ENCODE assay signal across 23 cellular contexts in the genomic region with DNA sequence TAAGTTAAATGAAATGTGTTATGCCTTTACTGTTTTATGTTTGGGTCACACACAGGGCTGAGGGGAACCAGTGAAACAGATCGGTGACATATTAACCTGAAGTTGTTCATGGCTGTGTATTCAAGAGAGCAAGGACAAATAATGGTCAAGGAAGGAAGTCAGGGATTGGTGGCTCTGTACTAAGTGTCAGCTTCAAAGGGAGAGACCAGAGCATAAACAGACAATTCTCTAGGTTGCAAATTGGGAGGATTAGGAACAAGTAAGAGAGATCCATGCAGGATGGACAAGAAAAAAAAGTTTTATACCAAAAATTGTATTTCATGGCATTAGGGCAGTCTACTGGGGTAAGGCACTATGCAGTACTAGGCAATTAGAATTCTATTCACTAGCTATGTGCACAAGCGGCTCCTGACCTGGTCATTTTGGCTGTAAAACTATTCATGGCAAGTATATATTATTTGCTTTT.
DNase-seq lines count a peak whose midpoint lies in the region; ATAC-seq, FAIRE-seq and TF ChIP-seq lines count a peak whose summit lies in the region.
"Had no signal": no experiment of that assay in that cellular context is flagged by ENCODE, and none has a peak within 500 bp of the region (broad histone marks: within the 10 kb centered on the region; RNA-seq: fewer than 3 reads in every experiment).

No MANE protein-coding gene starts in this region.

- H3K9me3 Mint-ChIP-seq in nephron progenitor cell, result no peaks in the 10 kb centered on the region

- H3K27me3 ChIP-seq in liver (ENCODE audit: control insufficient read depth in 4 of 4, insufficient read depth in 4 of 4, low read length in 3 of 4), result no peaks in the 10 kb centered on the region
- H3K27me3 ChIP-seq in gastrocnemius medialis, result no peaks in the 10 kb centered on the region
- H3K27me3 ChIP-seq: BLaER1 treated with 17β-estradiol and CSF1 and Interleukin-3, amounts not matched to agents 10 nM and 100 nM had no signal

- peak; percentile 26 to 45 for TF ChIP-seq RAD21 in liver (IDR thresholded peaks at IDR 0.05)

- H3K27me3 Mint-ChIP-seq in nephron progenitor cell (ENCODE audit: low read depth, poor library complexity), result no peaks in the 10 kb centered on the region
- H3K27me3 Mint-ChIP-seq: CD4-positive, alpha-beta memory T cell had no signal

- peak overlapping the region; percentile 8 for H3K27ac Mint-ChIP-seq in nephron progenitor cell
- H3K27ac Mint-ChIP-seq: CD4-positive, alpha-beta memory T cell had no signal

- intact Hi-C loops in kidney (cut with DNase I), result no loop called here
- intact Hi-C loops in gastrocnemius medialis (cut with DNase I; ENCODE audit: low total_unique reads), result no loop called here

- H3K9me3 ChIP-seq in kidney (ENCODE audit: control insufficient read depth in 1 of 2, low read length in 2 of 2), result no peaks in the 10 kb centered on the region
- no peaks in the 10 kb centered on the region for H3K9me3 ChIP-seq in liver (ENCODE audit: control insufficient read depth in 4 of 4, low read length in 3 of 4)
- no peaks in the 10 kb centered on the region for H3K9me3 ChIP-seq in gastrocnemius medialis
- H3K9me3 ChIP-seq: BLaER1 treated with 17β-estradiol and CSF1 and Interleukin-3, amounts not matched to agents 10 nM and 100 nM; Caco-2 had no signal

- peak overlapping the region; percentile 14 for H3K4me3 Mint-ChIP-seq in nephron progenitor cell
- H3K4me3 Mint-ChIP-seq: CD4-positive, alpha-beta memory T cell had no signal

- FAIRE-seq in kidney (lab: Jason Lieb, UNC), result peak; percentile 80
- FAIRE-seq: GM18507, GM19239, H54 had no signal

- no peaks in the 10 kb centered on the region for H3K36me3 Mint-ChIP-seq in nephron progenitor cell (ENCODE audit: low read depth)
- H3K36me3 Mint-ChIP-seq: CD4-positive, alpha-beta memory T cell had no signal

- H3K36me3 ChIP-seq in kidney (ENCODE audit: control insufficient read depth in 1 of 2, insufficient read depth in 2 of 2, low read length in 2 of 2) (no peaks in the 10 kb centered on the region), liver (ENCODE audit: control insufficient read depth in 4 of 4, insufficient read depth in 3 of 4, low read depth in 1 of 4, low read length in 3 of 4) (peaks cover 0 to 2% (median 0%) of the 10 kb centered on the region in 4 donors), gastrocnemius medialis (no peaks in the 10 kb centered on the region)
- H3K36me3 ChIP-seq: BLaER1 treated with 17β-estradiol and CSF1 and Interleukin-3, amounts not matched to agents 10 nM and 100 nM had no signal

- TF ChIP-seq POLR2A in gastrocnemius medialis (IDR thresholded peaks at IDR 0.05), result no peak

- 31% methylated on average over 2 of the region's 2 CpGs for WGBS in liver

- H3K4me1 Mint-ChIP-seq in nephron progenitor cell, result peaks cover 18% of the 10 kb centered on the region
- H3K4me1 Mint-ChIP-seq: CD4-positive, alpha-beta memory T cell had no signal

- no peak for TF ChIP-seq CTCF in kidney (IDR thresholded peaks at IDR 0.05; ENCODE audit: borderline replicate concordance, extremely low read depth, insufficient read depth)
- no peak for TF ChIP-seq CTCF in liver (IDR thresholded peaks at IDR 0.05; ENCODE audit: low read depth, low read length, missing input control)
- no peak for TF ChIP-seq CTCF in nephron progenitor cell (IDR thresholded peaks at IDR 0.05)
- TF ChIP-seq CTCF in gastrocnemius medialis (IDR thresholded peaks at IDR 0.05 in 4 of 5, conservative IDR thresholded peaks at IDR 0.05 in 1 of 5), result no peak

- H3K9ac ChIP-seq in kidney (ENCODE audit: low read length in 2 of 2) (peak overlapping the region in 1 of 2 donors; percentile 53), liver (ENCODE audit: low read depth in 1 of 2, low read length in 2 of 2) (no peak overlapping the region)
- H3K9ac ChIP-seq: BLaER1 treated with 17β-estradiol and CSF1 and Interleukin-3, amounts not matched to agents 10 nM and 100 nM had no signal

- ATAC-seq in gastrocnemius medialis (no peak), GM21367 (IDR thresholded peaks at IDR 0.05; ENCODE audit: unreplicated experiment) (no peak), GM21529 (IDR thresholded peaks at IDR 0.05; ENCODE audit: unreplicated experiment) (no peak)

- peak overlapping the region; percentile 50 to 57 for H3K4me3 ChIP-seq in kidney (ENCODE audit: low read length in 2 of 2)
- H3K4me3 ChIP-seq in liver (ENCODE audit: low read depth in 1 of 3, low read length in 3 of 3), result peak overlapping the region in 1 of 3 donors; percentile 34
- H3K4me3 ChIP-seq in gastrocnemius medialis, result no peak overlapping the region
- H3K4me3 ChIP-seq: BLaER1 treated with 17β-estradiol and CSF1 and Interleukin-3, amounts not matched to agents 10 nM and 100 nM had no signal

- H3K27ac ChIP-seq in kidney (ENCODE audit: low read depth in 2 of 2, low read length in 2 of 2) (peak overlapping the region; percentile 4 to 68), liver (ENCODE audit: low read depth in 1 of 2, low read length in 2 of 2) (peak overlapping the region; percentile 54 to 63), gastrocnemius medialis (no peak overlapping the region)
- H3K27ac ChIP-seq: BLaER1 treated with 17β-estradiol and CSF1 and Interleukin-3, amounts not matched to agents 10 nM and 100 nM; RWPE1 had no signal

- DNase-seq in DMS53 (lab: John Stamatoyannopoulos, UW) (peak; percentile 86), kidney (no peak), nephron progenitor cell (no peak), NCI-H2107 (lab: John Stamatoyannopoulos, UW) (no peak), gastrocnemius medialis (no peak)
- DNase-seq: 8988T; Caco-2; CD4-positive, alpha-beta memory T cell; DMS 273 treated with DMSO at 0.1 percent for 48 hours; Kasumi-1; NCI-H1417; NCI-H1694 treated with DMSO at 0.1 percent for 48 hours; NCI-H2081 treated with DMSO at 0.1 percent for 48 hours; NCI-H446 treated with DMSO at 0.1 percent for 48 hours; SHP77 treated with DMSO at 0.1 percent for 48 hours had no signal

- in situ Hi-C loops in gastrocnemius medialis (cut with MboI; ENCODE audit: low sequenced_read_pairs in 4 of 4), result no loop called here

- H3K4me1 ChIP-seq in kidney (ENCODE audit: control insufficient read depth in 1 of 2, insufficient read depth in 1 of 2, low read depth in 1 of 2, low read length in 2 of 2), result no peaks in the 10 kb centered on the region
- H3K4me1 ChIP-seq in liver (ENCODE audit: control insufficient read depth in 4 of 4, insufficient read depth in 4 of 4, low read length in 3 of 4), result peaks cover 2 to 14% (median 4%) of the 10 kb centered on the region in 4 donors
- no peaks in the 10 kb centered on the region for H3K4me1 ChIP-seq in gastrocnemius medialis
- H3K4me1 ChIP-seq: BLaER1 treated with 17β-estradiol and CSF1 and Interleukin-3, amounts not matched to agents 10 nM and 100 nM; Caco-2 had no signal

TF ChIP-seq in liver, 16 proteins besides CTCF, POLR2A, EP300 and RAD21 (continues in another document):
- TF ChIP-seq, protein P1, sequence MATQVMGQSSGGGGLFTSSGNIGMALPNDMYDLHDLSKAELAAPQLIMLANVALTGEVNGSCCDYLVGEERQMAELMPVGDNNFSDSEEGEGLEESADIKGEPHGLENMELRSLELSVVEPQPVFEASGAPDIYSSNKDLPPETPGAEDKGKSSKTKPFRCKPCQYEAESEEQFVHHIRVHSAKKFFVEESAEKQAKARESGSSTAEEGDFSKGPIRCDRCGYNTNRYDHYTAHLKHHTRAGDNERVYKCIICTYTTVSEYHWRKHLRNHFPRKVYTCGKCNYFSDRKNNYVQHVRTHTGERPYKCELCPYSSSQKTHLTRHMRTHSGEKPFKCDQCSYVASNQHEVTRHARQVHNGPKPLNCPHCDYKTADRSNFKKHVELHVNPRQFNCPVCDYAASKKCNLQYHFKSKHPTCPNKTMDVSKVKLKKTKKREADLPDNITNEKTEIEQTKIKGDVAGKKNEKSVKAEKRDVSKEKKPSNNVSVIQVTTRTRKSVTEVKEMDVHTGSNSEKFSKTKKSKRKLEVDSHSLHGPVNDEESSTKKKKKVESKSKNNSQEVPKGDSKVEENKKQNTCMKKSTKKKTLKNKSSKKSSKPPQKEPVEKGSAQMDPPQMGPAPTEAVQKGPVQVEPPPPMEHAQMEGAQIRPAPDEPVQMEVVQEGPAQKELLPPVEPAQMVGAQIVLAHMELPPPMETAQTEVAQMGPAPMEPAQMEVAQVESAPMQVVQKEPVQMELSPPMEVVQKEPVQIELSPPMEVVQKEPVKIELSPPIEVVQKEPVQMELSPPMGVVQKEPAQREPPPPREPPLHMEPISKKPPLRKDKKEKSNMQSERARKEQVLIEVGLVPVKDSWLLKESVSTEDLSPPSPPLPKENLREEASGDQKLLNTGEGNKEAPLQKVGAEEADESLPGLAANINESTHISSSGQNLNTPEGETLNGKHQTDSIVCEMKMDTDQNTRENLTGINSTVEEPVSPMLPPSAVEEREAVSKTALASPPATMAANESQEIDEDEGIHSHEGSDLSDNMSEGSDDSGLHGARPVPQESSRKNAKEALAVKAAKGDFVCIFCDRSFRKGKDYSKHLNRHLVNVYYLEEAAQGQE (IDR thresholded peaks at IDR 0.05), result peak; percentile 23
- TF ChIP-seq, protein P2, sequence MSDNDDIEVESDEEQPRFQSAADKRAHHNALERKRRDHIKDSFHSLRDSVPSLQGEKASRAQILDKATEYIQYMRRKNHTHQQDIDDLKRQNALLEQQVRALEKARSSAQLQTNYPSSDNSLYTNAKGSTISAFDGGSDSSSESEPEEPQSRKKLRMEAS (IDR thresholded peaks at IDR 0.05), result peak; percentile 28
- TF ChIP-seq HNF4A (conservative IDR thresholded peaks at IDR 0.05), result peak; percentile 41 to 52
- TF ChIP-seq HNF4G (IDR thresholded peaks at IDR 0.05), result no peak
- TF ChIP-seq, protein P3, sequence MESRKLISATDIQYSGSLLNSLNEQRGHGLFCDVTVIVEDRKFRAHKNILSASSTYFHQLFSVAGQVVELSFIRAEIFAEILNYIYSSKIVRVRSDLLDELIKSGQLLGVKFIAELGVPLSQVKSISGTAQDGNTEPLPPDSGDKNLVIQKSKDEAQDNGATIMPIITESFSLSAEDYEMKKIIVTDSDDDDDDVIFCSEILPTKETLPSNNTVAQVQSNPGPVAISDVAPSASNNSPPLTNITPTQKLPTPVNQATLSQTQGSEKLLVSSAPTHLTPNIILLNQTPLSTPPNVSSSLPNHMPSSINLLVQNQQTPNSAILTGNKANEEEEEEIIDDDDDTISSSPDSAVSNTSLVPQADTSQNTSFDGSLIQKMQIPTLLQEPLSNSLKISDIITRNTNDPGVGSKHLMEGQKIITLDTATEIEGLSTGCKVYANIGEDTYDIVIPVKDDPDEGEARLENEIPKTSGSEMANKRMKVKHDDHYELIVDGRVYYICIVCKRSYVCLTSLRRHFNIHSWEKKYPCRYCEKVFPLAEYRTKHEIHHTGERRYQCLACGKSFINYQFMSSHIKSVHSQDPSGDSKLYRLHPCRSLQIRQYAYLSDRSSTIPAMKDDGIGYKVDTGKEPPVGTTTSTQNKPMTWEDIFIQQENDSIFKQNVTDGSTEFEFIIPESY (IDR thresholded peaks at IDR 0.05), result no peak
- TF ChIP-seq FOXA1 (IDR thresholded peaks at IDR 0.05), result peak; percentile 75
- TF ChIP-seq EGR1 (IDR thresholded peaks at IDR 0.05; ENCODE audit: low read depth in 2 of 2), result no peak
- TF ChIP-seq JUND (IDR thresholded peaks at IDR 0.05), result peak in 1 of 2 donors; percentile 24
- TF ChIP-seq NR2F2 (IDR thresholded peaks at IDR 0.05), result no peak

Comparison
In these comparisons a context has a peak if more than half of its experiments do, and no peak if none do; other contexts are left out.
1. H3K27ac ChIP-seq: peak in kidney (2 of 2) and liver (2 of 2); none in gastrocnemius medialis (0 of 4).
2. H3K4me3 ChIP-seq: peak in kidney (2 of 2); none in gastrocnemius medialis (0 of 4).